Comparison of ENCODE assay signal across 4 cellular contexts in the genomic region with DNA sequence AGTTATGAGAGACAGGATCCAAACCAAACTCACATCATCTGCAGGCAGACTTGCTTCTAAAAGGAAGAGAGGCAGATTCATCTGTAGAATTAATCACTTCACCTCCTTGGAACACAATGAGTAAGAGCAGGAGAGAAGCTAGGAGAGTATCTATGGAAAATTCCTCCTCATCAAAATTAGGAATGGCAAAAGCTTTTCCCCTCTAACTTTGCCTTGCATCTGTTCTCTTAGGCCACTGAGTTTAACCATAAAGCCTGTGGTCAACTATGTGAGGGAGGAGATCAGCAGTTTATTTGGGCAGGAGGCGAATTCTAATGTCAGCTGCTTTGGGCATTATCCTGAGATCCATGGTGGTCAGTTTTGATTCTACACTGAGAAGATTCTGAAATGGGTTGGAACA.
"Had no signal": no experiment of that assay in that cellular context is flagged by ENCODE, and none has a peak within 500 bp of the region (broad histone marks: within the 10 kb centered on the region; RNA-seq: fewer than 3 reads in every experiment).

No MANE protein-coding gene starts in this region.

- DNase-seq: H9, HCEC 1CT, IMR-90 had no signal

- H3K9me3 Mint-ChIP-seq: GM23338, H9 had no signal

- H3K27ac Mint-ChIP-seq: GM23338, H9 had no signal

- ATAC-seq: GM23338 had no signal

- H2AFZ ChIP-seq: GM23338 had no signal

- H3K4me3 Mint-ChIP-seq: GM23338, H9 had no signal

- H3K4me2 ChIP-seq: GM23338 had no signal

- H3K4me1 Mint-ChIP-seq: GM23338, H9 had no signal

- H3K4me3 ChIP-seq: GM23338 had no signal
